Comparison of ENCODE assay signal across 26 cellular contexts in genomic region chr2:70526126-70526525, GRCh38. TPM values are rescaled to one million over a fixed set of nuclear protein-coding genes. Genes with fewer than 3 reads are reported as not detected.
A peak's percentile ranks its signal among the peaks of the same experiment; 100 is the strongest.
DNase-seq lines count a peak whose midpoint lies in the region; ATAC-seq, FAIRE-seq and TF ChIP-seq lines count a peak whose summit lies in the region.
"Had no signal": no experiment of that assay in that cellular context is flagged by ENCODE, and none has a peak within 500 bp of the region (broad histone marks: within the 10 kb centered on the region; RNA-seq: fewer than 3 reads in every experiment).

No MANE protein-coding gene starts in this region.

- peaks cover 81% of the 10 kb centered on the region for H3K4me1 Mint-ChIP-seq in Calu3 (ENCODE audit: low read depth, unreplicated experiment)
- H3K4me1 Mint-ChIP-seq in CD8-positive, alpha-beta memory T cell = peaks cover 20 to 23% (median 22%) of the 10 kb centered on the region in 3 donors

- dilution Hi-C loops in keratinocyte (cut with MboI; ENCODE audit: extremely low pct_ligation_motif_present, low sequenced_read_pairs) = no loop called here

- peaks cover 71% of the 10 kb centered on the region for H3K4me1 ChIP-seq in keratinocyte (ENCODE audit: control insufficient read depth, extremely low read depth, insufficient read depth, low read length)
- H3K4me1 ChIP-seq in CD8-positive, alpha-beta memory T cell (ENCODE audit: insufficient read depth, low read length) = peaks cover 24% of the 10 kb centered on the region

- POLR2A ChIA-PET in CD8-positive, alpha-beta memory T cell (lab: Charles Lee) = no interaction called here

- H3K4me2 ChIP-seq in keratinocyte (ENCODE audit: control insufficient read depth, extremely low read depth, insufficient read depth, low read depth, low read length) = peak overlapping the region; percentile 95

- no TSS peak for BruUV-seq in Calu3 (replicated peaks; lab: Mats Ljungman, UMichigan)

- CTCF ChIA-PET in Calu3 (lab: Charles Lee) = interaction anchor here (0.9 to 1.3 kb wide), 2 partner anchors 27 to 91 kb away, joined by 3 read pairs; no protein-coding TSS in a partner anchor
- CTCF ChIA-PET in CD8-positive, alpha-beta memory T cell (lab: Charles Lee) = no interaction called here

- no peak for FAIRE-seq in bronchial epithelial cell (lab: Jason Lieb, UNC)
- peak; percentile 55 for FAIRE-seq in keratinocyte (lab: Jason Lieb, UNC)
- FAIRE-seq: A204.1, GM12892, H54 had no signal

- H4K20me1 ChIP-seq in keratinocyte (ENCODE audit: control insufficient read depth, extremely low read depth, insufficient read depth, low read length) = peaks cover 12% of the 10 kb centered on the region

- H3K36me3 Mint-ChIP-seq in Calu3 (ENCODE audit: insufficient read depth, unreplicated experiment) = peaks cover 30% of the 10 kb centered on the region
- no peaks in the 10 kb centered on the region for H3K36me3 Mint-ChIP-seq in CD8-positive, alpha-beta memory T cell
- H3K36me3 Mint-ChIP-seq: CD8-positive, alpha-beta T cell had no signal

- no peak for ATAC-seq in HG02610 (IDR thresholded peaks at IDR 0.05; ENCODE audit: unreplicated experiment)
- ATAC-seq in HG02588 (IDR thresholded peaks at IDR 0.05; ENCODE audit: unreplicated experiment) = no peak
- ATAC-seq: CD8-positive, alpha-beta T cell; Panc1 had no signal

- no peaks in the 10 kb centered on the region for H3K9me3 Mint-ChIP-seq in Calu3 (ENCODE audit: low read depth, unreplicated experiment)
- H3K9me3 Mint-ChIP-seq in CD8-positive, alpha-beta memory T cell = no peaks in the 10 kb centered on the region
- H3K9me3 Mint-ChIP-seq: CD8-positive, alpha-beta T cell had no signal

- H3K27ac ChIP-seq in keratinocyte (ENCODE audit: control insufficient read depth, insufficient read depth, low read length) = peak overlapping the region; percentile 100
- H3K27ac ChIP-seq in CD8-positive, alpha-beta memory T cell (ENCODE audit: low read depth, low read length) = no peak overlapping the region
- H3K27ac ChIP-seq: SK-N-MC had no signal

- no peak overlapping the region for H3K4me3 Mint-ChIP-seq in Calu3 (ENCODE audit: low read depth, unreplicated experiment)
- no peak overlapping the region for H3K4me3 Mint-ChIP-seq in CD8-positive, alpha-beta memory T cell
- H3K4me3 Mint-ChIP-seq: CD8-positive, alpha-beta T cell had no signal

- H3K9ac ChIP-seq in keratinocyte (ENCODE audit: control insufficient read depth, extremely low read depth, insufficient read depth, low read length) = peak overlapping the region; percentile 90

- H3K27ac Mint-ChIP-seq in Calu3 (ENCODE audit: unreplicated experiment) = peak overlapping the region; percentile 81
- peak overlapping the region in 1 of 8 donors; percentile 63 for H3K27ac Mint-ChIP-seq in CD8-positive, alpha-beta memory T cell
- H3K27ac Mint-ChIP-seq: CD8-positive, alpha-beta T cell had no signal

- DNase-seq in Calu3 (no peak), NCI-H345 (lab: John Stamatoyannopoulos, UW) (peak; percentile 23), bronchial epithelial cell (ENCODE audit: low read depth) (peak; percentile 25), keratinocyte (ENCODE audit: low read depth, low spot score) (no peak), superior temporal gyrus (ENCODE audit: extremely low spot score) (no peak)
- DNase-seq in CD8-positive, alpha-beta memory T cell = no peak
- DNase-seq: AML-193; CD8-positive, alpha-beta T cell; DMS79 treated with DMSO at 0.1 percent for 48 hours; GF-D8; IMR-90; KG1; NCI-H1048; NCI-H1417 treated with DMSO at 0.1 percent for 48 hours; NCI-H1694 treated with DMSO at 0.1 percent for 48 hours; NCI-H2081 treated with DMSO at 0.1 percent for 48 hours; NCI-H446 treated with DMSO at 0.1 percent for 48 hours; NCI-H526 treated with DMSO at 0.1 percent for 48 hours; SIG-M5 had no signal

- peaks cover 84% of the 10 kb centered on the region for H3K79me2 ChIP-seq in keratinocyte (ENCODE audit: control insufficient read depth, insufficient read depth, low read length)

- H3K9me3 ChIP-seq in keratinocyte (ENCODE audit: control insufficient read depth, low read depth, low read length) = no peaks in the 10 kb centered on the region
- no peaks in the 10 kb centered on the region for H3K9me3 ChIP-seq in CD8-positive, alpha-beta memory T cell (ENCODE audit: low read length)

- peaks cover 13% of the 10 kb centered on the region for H3K9me1 ChIP-seq in keratinocyte (ENCODE audit: control insufficient read depth, extremely low read depth, insufficient read depth, low read length)

- no peak for TF ChIP-seq CTCF in Calu3 (IDR thresholded peaks at IDR 0.05; ENCODE audit: unreplicated experiment)
- TF ChIP-seq CTCF in bronchial epithelial cell (IDR thresholded peaks at IDR 0.05; ENCODE audit: insufficient read depth, low read length, severe bottlenecking) = no peak
- no peak for TF ChIP-seq CTCF in keratinocyte (optimal IDR thresholded peaks at IDR 0.05 in 1 of 3, IDR thresholded peaks at IDR 0.05 in 1 of 3, conservative IDR thresholded peaks at IDR 0.05 in 1 of 3; ENCODE audit: extremely low read depth in 1 of 3, insufficient read depth in 2 of 3, low read length in 3 of 3)

- no peaks in the 10 kb centered on the region for H3K27me3 Mint-ChIP-seq in Calu3 (ENCODE audit: unreplicated experiment)
- H3K27me3 Mint-ChIP-seq in CD8-positive, alpha-beta memory T cell = peaks cover 0 to 4% of the 10 kb centered on the region in 2 donors

- H3K36me3 ChIP-seq in bronchial epithelial cell (ENCODE audit: control insufficient read depth, insufficient read depth, low read length) = no peaks in the 10 kb centered on the region
- peaks cover 2 to 6% of the 10 kb centered on the region in 2 experiments for H3K36me3 ChIP-seq in keratinocyte (ENCODE audit: control insufficient read depth in 2 of 2, extremely low read depth in 1 of 2, insufficient read depth in 2 of 2, low read length in 2 of 2)
- no peaks in the 10 kb centered on the region for H3K36me3 ChIP-seq in CD8-positive, alpha-beta memory T cell (ENCODE audit: insufficient read depth, low read length)

- H2AFZ ChIP-seq in keratinocyte (ENCODE audit: control insufficient read depth, low read length) = no peak overlapping the region

- intact Hi-C loops in Calu3 (cut with micrococcal nuclease; ENCODE audit: unreplicated experiment) = no loop called here

- H3K27me3 ChIP-seq in bronchial epithelial cell (ENCODE audit: control insufficient read depth, insufficient read depth, low read length) = no peaks in the 10 kb centered on the region
- no peaks in the 10 kb centered on the region for H3K27me3 ChIP-seq in keratinocyte (ENCODE audit: control insufficient read depth, extremely low read depth, insufficient read depth, low read length)
- H3K27me3 ChIP-seq in CD8-positive, alpha-beta memory T cell (ENCODE audit: insufficient read depth, low read length, poor library complexity, severe bottlenecking) = no peaks in the 10 kb centered on the region

- H3K4me3 ChIP-seq in bronchial epithelial cell (ENCODE audit: low read depth, low read length) = no peak overlapping the region
- H3K4me3 ChIP-seq in keratinocyte (ENCODE audit: control insufficient read depth in 2 of 3, extremely low read depth in 1 of 3, insufficient read depth in 2 of 3, low read depth in 1 of 3, low read length in 3 of 3) = no peak overlapping the region
- no peak overlapping the region for H3K4me3 ChIP-seq in CD8-positive, alpha-beta memory T cell (ENCODE audit: low read length)
- H3K4me3 ChIP-seq: SK-N-MC had no signal

RNA-seq across cellular contexts. Expression of gene TGFA, which starts 27.5 kb away (rescaled TPM):
- total RNA-seq in Calu3 (2022) (80.0 and 104 TPM in 2 replicates), bronchial epithelial cell (85.3 and 111 TPM in 2 replicates)
- 26.6 to 71.8 TPM (median 51.7 TPM) in 3 replicates for polyA plus RNA-seq in keratinocyte
- 45.8 TPM for polyA plus RNA-seq in keratinocyte (2011; ENCODE audit: low read depth)
- polyA plus RNA-seq in keratinocyte (2011; cell fraction: cytosol; rRNA removed) = 35.1 and 39.9 TPM in 2 replicates
- polyA plus RNA-seq in keratinocyte (2011; cell fraction: nucleus; rRNA removed) = 46.4 and 47.9 TPM in 2 replicates
- polyA plus RNA-seq in keratinocyte (2012; ENCODE audit: low replicate concordance) = 45.8 and 70.2 TPM in 2 replicates
- 42.6 to 126 TPM (median 65.6 TPM) in 3 replicates for polyA minus RNA-seq in keratinocyte
- polyA minus RNA-seq in keratinocyte (2011; cell fraction: cytosol; rRNA and poly(A)+ RNA removed) = 76.2 TPM
- 66.3 and 93.9 TPM in 2 replicates for polyA minus RNA-seq in keratinocyte (2011; cell fraction: nucleus; rRNA and poly(A)+ RNA removed)
- under 1 TPM; 0.35 to 0.42 TPM for total RNA-seq in CD8-positive, alpha-beta memory T cell
- polyA plus RNA-seq in CD8-positive, alpha-beta memory T cell = 3.0 TPM
- total RNA-seq: IMR-90 had no signal
- polyA plus RNA-seq: IMR-90 had no signal

Comparison
In these comparisons a context has a peak if more than half of its experiments do, and no peak if none do; other contexts are left out.
1. DNase-seq: peak in NCI-H345 (single experiment) and bronchial epithelial cell (single experiment); none in Calu3 (single experiment), keratinocyte (single experiment), CD8-positive, alpha-beta memory T cell (0 of 5) and superior temporal gyrus (single experiment).
2. RNA of gene TGFA, which starts 27.5 kb away (total RNA-seq): 85.3 to 111 TPM in bronchial epithelial cell and 80.0 to 104 TPM in Calu3; 0.35 to 0.42 TPM in CD8-positive, alpha-beta memory T cell; every median in the first group is over 10 times any median in the second.